ENCODE assay signal across 8 cellular contexts in genomic region chr11:839875-840617, GRCh38. TPM values are rescaled to one million over a fixed set of nuclear protein-coding genes. Genes with fewer than 3 reads are reported as not detected.
A peak's percentile ranks its signal among the peaks of the same experiment; 100 is the strongest.
DNase-seq lines count a peak whose midpoint lies in the region; ATAC-seq and TF ChIP-seq lines count a peak whose summit lies in the region.

No MANE protein-coding gene starts in this region.

- H3K27me3 Mint-ChIP-seq in glutamatergic neuron (ENCODE audit: unreplicated experiment), result peaks cover 17% of the 10 kb centered on the region

- ATAC-seq in HG02759 (IDR thresholded peaks at IDR 0.05; ENCODE audit: unreplicated experiment) (no peak), GM21619 (IDR thresholded peaks at IDR 0.05; ENCODE audit: unreplicated experiment) (no peak)

- DNase-seq in AG09309 (ENCODE audit: low read depth) (no peak), glutamatergic neuron (no peak), cerebellar nuclear complex (lab: John Stamatoyannopoulos, UW) (no peak), dedifferentiated amniotic fluid mesenchymal stem cell (ENCODE audit: extremely low spot score) (no peak)

- peaks cover 26% of the 10 kb centered on the region for H3K9me3 Mint-ChIP-seq in glutamatergic neuron (ENCODE audit: unreplicated experiment)

- H3K27ac Mint-ChIP-seq in glutamatergic neuron (ENCODE audit: unreplicated experiment), result peak overlapping the region; percentile 80

- no peaks in the 10 kb centered on the region for H3K36me3 Mint-ChIP-seq in glutamatergic neuron (ENCODE audit: unreplicated experiment)

- H3K4me1 Mint-ChIP-seq in glutamatergic neuron (ENCODE audit: low read depth, unreplicated experiment), result peaks cover 20% of the 10 kb centered on the region

- H3K4me3 Mint-ChIP-seq in glutamatergic neuron (ENCODE audit: unreplicated experiment), result peak overlapping the region; percentile 84

- TF ChIP-seq CTCF in AG09309 (IDR thresholded peaks at IDR 0.05; ENCODE audit: control insufficient read depth, insufficient read depth, low read depth, low read length, missing control alignments), result peak; percentile 56
- TF ChIP-seq CTCF in GM12875 (IDR thresholded peaks at IDR 0.05; ENCODE audit: borderline replicate concordance, insufficient read depth, low read depth, low read length), result peak; percentile 30; the same call in 1 of the 2 replicates
- TF ChIP-seq CTCF in WI38 (IDR thresholded peaks at IDR 0.05; ENCODE audit: low read depth, low read length), result peak; percentile 31
- TF ChIP-seq CTCF in glutamatergic neuron (IDR thresholded peaks at IDR 0.05; ENCODE audit: partially characterized antibody, unreplicated experiment), result no peak

- H3K4me3 ChIP-seq in AG09309 (ENCODE audit: control insufficient read depth, low read depth, low read length), result peak overlapping the region; percentile 70
- H3K4me3 ChIP-seq in GM12875 (ENCODE audit: low read depth, low read length), result no peak overlapping the region
- no peak overlapping the region; the same call in 1 of the 2 replicates for H3K4me3 ChIP-seq in WI38 (ENCODE audit: low read depth, low read length)

RNA-seq across cellular contexts. Expression of gene POLR2L, which starts 2.3 kb away (rescaled TPM):
- total RNA-seq in glutamatergic neuron (ENCODE audit: unreplicated experiment), result 106 TPM

RNA-seq across cellular contexts. Expression of gene TSPAN4, which starts 2.6 kb away (rescaled TPM):
- 82.5 TPM for total RNA-seq in glutamatergic neuron (ENCODE audit: unreplicated experiment)

RNA-seq across cellular contexts. Expression of gene CD151, which starts 7.3 kb away (rescaled TPM):
- 346 TPM for total RNA-seq in glutamatergic neuron (ENCODE audit: unreplicated experiment)

RNA-seq across cellular contexts. Expression of gene CRACR2B, which starts 12.3 kb away (rescaled TPM):
- total RNA-seq in glutamatergic neuron (ENCODE audit: unreplicated experiment), result 19.7 TPM

RNA-seq across cellular contexts. Expression of gene PNPLA2, which starts 21.3 kb away (rescaled TPM):
- total RNA-seq in glutamatergic neuron (ENCODE audit: unreplicated experiment), result 32.3 TPM
